Comparison of ENCODE assay signal across 1 cellular context in genomic region chr17:61385869-61386245, GRCh38.
TF ChIP-seq lines count a peak whose summit lies in the region.

No MANE protein-coding gene starts in this region.

TF ChIP-seq in SK-N-SH treated with all-trans-retinoic acid at 6 μM for 48 hours, 23 proteins besides CTCF, POLR2A, EP300 and RAD21 (continued from another document):
- TF ChIP-seq, protein P1, sequence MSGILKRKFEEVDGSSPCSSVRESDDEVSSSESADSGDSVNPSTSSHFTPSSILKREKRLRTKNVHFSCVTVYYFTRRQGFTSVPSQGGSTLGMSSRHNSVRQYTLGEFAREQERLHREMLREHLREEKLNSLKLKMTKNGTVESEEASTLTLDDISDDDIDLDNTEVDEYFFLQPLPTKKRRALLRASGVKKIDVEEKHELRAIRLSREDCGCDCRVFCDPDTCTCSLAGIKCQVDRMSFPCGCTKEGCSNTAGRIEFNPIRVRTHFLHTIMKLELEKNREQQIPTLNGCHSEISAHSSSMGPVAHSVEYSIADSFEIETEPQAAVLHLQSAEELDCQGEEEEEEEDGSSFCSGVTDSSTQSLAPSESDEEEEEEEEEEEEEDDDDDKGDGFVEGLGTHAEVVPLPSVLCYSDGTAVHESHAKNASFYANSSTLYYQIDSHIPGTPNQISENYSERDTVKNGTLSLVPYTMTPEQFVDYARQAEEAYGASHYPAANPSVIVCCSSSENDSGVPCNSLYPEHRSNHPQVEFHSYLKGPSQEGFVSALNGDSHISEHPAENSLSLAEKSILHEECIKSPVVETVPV (CRISPR knock-in tag; IDR thresholded peaks at IDR 0.05), result peak; percentile 56; the same call in 1 of the 2 replicates
- TF ChIP-seq ZNF565 (CRISPR knock-in tag; conservative IDR thresholded peaks at IDR 0.05; ENCODE audit: low read depth) (no peak), TCF4 (CRISPR knock-in tag; IDR thresholded peaks at IDR 0.05; ENCODE audit: borderline replicate concordance) (peak; percentile 37; the same call in 1 of the 2 replicates)
